Comparison of ENCODE assay signal across 19 cellular contexts in the genomic region with DNA sequence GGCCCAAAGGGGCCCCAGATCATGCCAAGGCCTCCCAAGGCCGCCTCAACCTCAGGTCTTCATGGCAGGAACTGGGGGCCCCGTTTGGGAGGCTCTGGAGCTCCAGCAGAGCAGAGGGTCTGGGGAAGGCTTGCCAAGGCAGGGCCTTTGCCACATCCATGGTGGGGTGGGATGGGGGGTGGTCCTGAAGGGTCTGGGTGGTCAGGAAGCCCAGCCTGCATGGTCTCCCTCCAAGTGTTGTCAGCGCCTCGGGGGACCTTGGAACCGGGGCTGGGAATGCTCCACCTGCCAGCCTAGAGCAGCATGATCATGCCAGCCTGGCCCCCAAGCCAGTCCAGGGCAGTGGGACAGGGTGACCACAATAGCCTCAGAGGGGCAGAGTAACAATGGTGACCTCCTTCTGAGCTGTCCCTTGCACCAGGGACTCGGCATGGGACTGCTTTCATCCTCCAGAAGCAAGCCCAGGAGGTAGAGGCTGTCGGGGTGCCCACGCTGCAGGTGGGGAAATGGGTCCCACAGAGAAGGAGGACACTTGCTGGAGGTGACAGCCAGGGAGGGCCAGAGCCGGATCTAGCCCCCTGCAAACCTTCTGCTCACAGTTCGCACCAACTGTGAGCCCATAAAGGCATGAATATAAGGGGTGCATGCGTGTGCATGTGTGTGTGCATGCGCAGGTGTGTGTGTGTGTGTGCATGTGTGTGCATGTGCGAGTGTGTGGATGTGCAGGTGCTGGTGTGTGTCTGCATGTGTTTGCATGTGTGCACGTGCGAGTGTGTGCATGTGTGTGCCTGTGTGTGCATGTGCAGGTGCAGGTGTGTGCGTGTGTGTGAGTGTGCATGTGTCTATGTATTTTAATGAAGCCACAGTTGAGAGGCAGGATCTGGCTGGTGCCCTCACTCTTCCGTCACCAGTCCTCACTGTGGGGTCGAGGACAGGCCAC.
DNase-seq lines count a peak whose midpoint lies in the region; ATAC-seq and TF ChIP-seq lines count a peak whose summit lies in the region.
"Had no signal": no experiment of that assay in that cellular context is flagged by ENCODE, and none has a peak within 500 bp of the region (broad histone marks: within the 10 kb centered on the region; RNA-seq: fewer than 3 reads in every experiment).

No MANE protein-coding gene starts in this region.

- no peak overlapping the region for H3K4me3 ChIP-seq in colonic mucosa
- no peak overlapping the region for H3K4me3 ChIP-seq in neural progenitor cell
- H3K4me3 ChIP-seq: upper lobe of right lung had no signal

- no peaks in the 10 kb centered on the region for H3K27me3 Mint-ChIP-seq in activated CD4-positive, alpha-beta T cell treated with anti-CD3 and anti-CD28 coated beads, Interleukin-2, amount 10 ng/mL, durations not matched to agents 7 days and 5 days
- peaks cover 7% of the 10 kb centered on the region for H3K27me3 Mint-ChIP-seq in neural progenitor cell (ENCODE audit: insufficient read depth, low read depth)

- H3K9me3 Mint-ChIP-seq in activated CD4-positive, alpha-beta T cell treated with anti-CD3 and anti-CD28 coated beads, Interleukin-2, amount 10 ng/mL, durations not matched to agents 7 days and 5 days = peaks cover 8% of the 10 kb centered on the region
- peaks cover 7% of the 10 kb centered on the region for H3K9me3 Mint-ChIP-seq in neural progenitor cell
- H3K9me3 Mint-ChIP-seq: central memory CD8-positive, alpha-beta T cell had no signal

- no peaks in the 10 kb centered on the region for H3K79me2 ChIP-seq in neural progenitor cell (ENCODE audit: low read depth)

- peaks cover 2% of the 10 kb centered on the region for H3K4me1 Mint-ChIP-seq in activated CD4-positive, alpha-beta T cell treated with anti-CD3 and anti-CD28 coated beads, Interleukin-2, amount 10 ng/mL, durations not matched to agents 7 days and 5 days
- H3K4me1 Mint-ChIP-seq in neural progenitor cell = no peaks in the 10 kb centered on the region
- H3K4me1 Mint-ChIP-seq: central memory CD8-positive, alpha-beta T cell had no signal

- CTCF ChIA-PET in activated CD4-positive, alpha-beta T cell treated with anti-CD3 and anti-CD28 coated beads, Interleukin-2, amount 10 ng/mL, durations not matched to agents 7 days and 5 days (lab: Charles Lee) = no interaction called here

- H3K36me3 Mint-ChIP-seq in activated CD4-positive, alpha-beta T cell treated with anti-CD3 and anti-CD28 coated beads, Interleukin-2, amount 10 ng/mL, durations not matched to agents 7 days and 5 days (ENCODE audit: low read depth) = no peaks in the 10 kb centered on the region
- no peaks in the 10 kb centered on the region for H3K36me3 Mint-ChIP-seq in neural progenitor cell

- no peak overlapping the region for H3K4me2 ChIP-seq in neural progenitor cell

- no peak overlapping the region for H3K27ac ChIP-seq in colonic mucosa
- H3K27ac ChIP-seq in neural progenitor cell = no peak overlapping the region
- H3K27ac ChIP-seq: upper lobe of right lung had no signal

- H3F3A ChIP-seq in neural progenitor cell (ENCODE audit: low read depth) = no peaks in the 10 kb centered on the region

- H2AFZ ChIP-seq in neural progenitor cell (replicated peaks) = no peak overlapping the region

- intact Hi-C loops in colonic mucosa (cut with DNase I) = no loop called here

- no peak for TF ChIP-seq CTCF in GM13976 (IDR thresholded peaks at IDR 0.05; ENCODE audit: borderline replicate concordance, control extremely low read depth, extremely low read depth, insufficient read depth, missing control alignments)
- no peak for TF ChIP-seq CTCF in colonic mucosa (IDR thresholded peaks at IDR 0.05)
- no peak for TF ChIP-seq CTCF in neural progenitor cell (IDR thresholded peaks at IDR 0.05)

- no peak overlapping the region for H3K27ac Mint-ChIP-seq in activated CD4-positive, alpha-beta T cell treated with anti-CD3 and anti-CD28 coated beads, Interleukin-2, amount 10 ng/mL, durations not matched to agents 7 days and 5 days
- peak overlapping the region; percentile 54 for H3K27ac Mint-ChIP-seq in neural progenitor cell

- DNase-seq in activated CD4-positive, alpha-beta T cell treated with anti-CD3 and anti-CD28 coated beads for 48 hours = peak; percentile 1
- DNase-seq in activated CD4-positive, alpha-beta T cell treated with anti-CD3 and anti-CD28 coated beads, Interleukin-2, amount 10 ng/mL, durations not matched to agents 7 days and 5 days = no peak
- DNase-seq in GM13976 (ENCODE audit: low spot score) (peak; percentile 13), colonic mucosa (peak; percentile 11), neural progenitor cell (ENCODE audit: low spot score) (no peak), DMS79 treated with DMSO at 0.1 percent for 48 hours (lab: John Stamatoyannopoulos, UW) (no peak)
- DNase-seq in activated naive CD4-positive, alpha-beta T cell treated with Interleukin-2 at 50 U/mL for 16 hours = no peak
- DNase-seq: 8988T; anterior cingulate cortex; BE2C; effector memory CD4-positive, alpha-beta T cell; NCI-H1105; NCI-H2107; occipital lobe; stimulated activated CD4-positive, alpha-beta T cell treated with anti-CD3 and anti-CD28 coated beads, Interleukin-1b, Interleukin-23, amount 100 ng/mL, for 48 hours; stimulated activated naive CD4-positive, alpha-beta T cell treated with Interleukin-2 at 50 U/mL for 16 hours had no signal

- H3K27me3 ChIP-seq in colonic mucosa (no peaks in the 10 kb centered on the region), neural progenitor cell (no peaks in the 10 kb centered on the region)
- H3K27me3 ChIP-seq: BE2C, upper lobe of right lung had no signal

- H3K9ac ChIP-seq in colonic mucosa (ENCODE audit: low read depth in 2 of 2, low read length in 2 of 2) = no peak overlapping the region
- H3K9ac ChIP-seq in neural progenitor cell = no peak overlapping the region

- H3K4me1 ChIP-seq in colonic mucosa (no peaks in the 10 kb centered on the region), neural progenitor cell (no peaks in the 10 kb centered on the region)

- H3K4me3 Mint-ChIP-seq in activated CD4-positive, alpha-beta T cell treated with anti-CD3 and anti-CD28 coated beads, Interleukin-2, amount 10 ng/mL, durations not matched to agents 7 days and 5 days = no peak overlapping the region
- H3K4me3 Mint-ChIP-seq in neural progenitor cell = no peak overlapping the region
- H3K4me3 Mint-ChIP-seq: central memory CD8-positive, alpha-beta T cell had no signal

- in situ Hi-C loops in GM13976 (cut with MboI; ENCODE audit: low sequenced_read_pairs, unreplicated experiment) = no loop called here

- ATAC-seq in HG02610 (IDR thresholded peaks at IDR 0.05; ENCODE audit: unreplicated experiment) = no peak

- H3K36me3 ChIP-seq in colonic mucosa (no peaks in the 10 kb centered on the region), neural progenitor cell (no peaks in the 10 kb centered on the region)
- H3K36me3 ChIP-seq: BE2C, upper lobe of right lung had no signal

- no peaks in the 10 kb centered on the region for H4K20me1 ChIP-seq in neural progenitor cell (ENCODE audit: low read depth)

- no peaks in the 10 kb centered on the region for H3K9me3 ChIP-seq in colonic mucosa
- H3K9me3 ChIP-seq in neural progenitor cell (ENCODE audit: low read depth) = peaks cover 6% of the 10 kb centered on the region
- H3K9me3 ChIP-seq: BE2C, upper lobe of right lung had no signal

- POLR2A ChIA-PET in activated CD4-positive, alpha-beta T cell treated with anti-CD3 and anti-CD28 coated beads, Interleukin-2, amount 10 ng/mL, durations not matched to agents 7 days and 5 days (lab: Charles Lee) = no interaction called here

Comparison
In these comparisons a context has a peak if more than half of its experiments do, and no peak if none do; other contexts are left out.
1. DNase-seq: peak in activated CD4-positive, alpha-beta T cell treated with anti-CD3 and anti-CD28 coated beads for 48 hours (single experiment), GM13976 (single experiment) and colonic mucosa (single experiment); none in activated CD4-positive, alpha-beta T cell treated with anti-CD3 and anti-CD28 coated beads, Interleukin-2, amount 10 ng/mL, durations not matched to agents 7 days and 5 days (single experiment), neural progenitor cell (single experiment), DMS79 treated with DMSO at 0.1 percent for 48 hours (single experiment) and activated naive CD4-positive, alpha-beta T cell treated with Interleukin-2 at 50 U/mL for 16 hours (single experiment).